15 cellular contexts compared by ENCODE assay signal in genomic region chr10:44850356-44850934, GRCh38.
DNase-seq lines count a peak whose midpoint lies in the region; ATAC-seq and TF ChIP-seq lines count a peak whose summit lies in the region.
"Had no signal": no experiment of that assay in that cellular context is flagged by ENCODE, and none has a peak within 500 bp of the region (broad histone marks: within the 10 kb centered on the region; RNA-seq: fewer than 3 reads in every experiment).

No MANE protein-coding gene starts in this region.

- CTCF ChIA-PET in PC-3 (lab: Charles Lee): no interaction called here

- no peaks in the 10 kb centered on the region for H4K20me1 ChIP-seq in PC-3 (ENCODE audit: low read length)

- H3K4me3 ChIP-seq in PC-3 (ENCODE audit: low read length): no peak overlapping the region
- no peak overlapping the region for H3K4me3 ChIP-seq in left lung
- H3K4me3 ChIP-seq: GM23338 had no signal

- POLR2A ChIA-PET in PC-3 (lab: Charles Lee; ENCODE audit: unreplicated experiment): no interaction called here

- no peaks in the 10 kb centered on the region for H3K9me2 ChIP-seq in PC-3 (replicated peaks; ENCODE audit: low read length)

- H3K9ac ChIP-seq in PC-3 (ENCODE audit: low read length): no peak overlapping the region

- TF ChIP-seq CTCF in C4-2B (conservative IDR thresholded peaks at IDR 0.05) (no peak), PC-3 (conservative IDR thresholded peaks at IDR 0.05; ENCODE audit: low read depth, low read length) (no peak), left lung (IDR thresholded peaks at IDR 0.05) (no peak)

- peak overlapping the region; percentile 65 for H3K27ac ChIP-seq in C4-2B
- H3K27ac ChIP-seq in PC-3 (ENCODE audit: low read length): no peak overlapping the region
- no peak overlapping the region for H3K27ac ChIP-seq in left lung
- H3K27ac ChIP-seq: 22Rv1 had no signal

- ATAC-seq in PC-3: no peak
- ATAC-seq in left lung: peak; percentile 32
- no peak for ATAC-seq in sciatic nerve
- ATAC-seq in HG03139 (IDR thresholded peaks at IDR 0.05; ENCODE audit: unreplicated experiment): no peak
- ATAC-seq in GM19023 (IDR thresholded peaks at IDR 0.05; ENCODE audit: unreplicated experiment): no peak
- ATAC-seq: GM23338 had no signal

- H3K79me2 ChIP-seq in PC-3 (ENCODE audit: low read length): no peaks in the 10 kb centered on the region

- no peaks in the 10 kb centered on the region for H3K9me3 ChIP-seq in PC-3 (ENCODE audit: low read length)
- H3K9me3 ChIP-seq in left lung: no peaks in the 10 kb centered on the region
- H3K9me3 ChIP-seq: Caco-2 had no signal

- no peak overlapping the region for H3K4me2 ChIP-seq in PC-3 (ENCODE audit: low read length)
- H3K4me2 ChIP-seq: GM23338 had no signal

- H3K36me3 ChIP-seq in PC-3 (ENCODE audit: low read depth, low read length): no peaks in the 10 kb centered on the region
- no peaks in the 10 kb centered on the region for H3K36me3 ChIP-seq in left lung

- BruUV-seq in PC-3 (replicated peaks; lab: Mats Ljungman, UMichigan): no TSS peak

- H3K27me3 ChIP-seq in PC-3 (ENCODE audit: low read length): no peaks in the 10 kb centered on the region
- no peaks in the 10 kb centered on the region for H3K27me3 ChIP-seq in left lung

- no peaks in the 10 kb centered on the region for H3F3A ChIP-seq in PC-3 (ENCODE audit: low read length, unreplicated experiment)

- no peak overlapping the region; the same call in 1 of the 2 replicates for H2AFZ ChIP-seq in PC-3 (ENCODE audit: low read length)
- H2AFZ ChIP-seq: GM23338 had no signal

- DNase-seq in PC-3 (peak; percentile 42), left lung (no peak), sciatic nerve (ENCODE audit: low spot score) (peak; percentile 40), NCI-H128 (lab: John Stamatoyannopoulos, UW; ENCODE audit: unreplicated experiment) (no peak), NCI-H748 treated with DMSO at 0.1 percent for 48 hours (lab: John Stamatoyannopoulos, UW) (no peak)
- DNase-seq: Caco-2; CD8-positive, alpha-beta memory T cell; DND-41; GDM1; H9 had no signal

- H3K4me1 ChIP-seq in PC-3 (ENCODE audit: insufficient read depth, low read length) (no peaks in the 10 kb centered on the region), left lung (no peaks in the 10 kb centered on the region)
- H3K4me1 ChIP-seq: Caco-2 had no signal

- intact Hi-C loops in PC-3 (cut with micrococcal nuclease): no loop called here
- intact Hi-C loops in left lung (cut with DNase I): no loop called here
- intact Hi-C loops in sciatic nerve (cut with DNase I): loop anchor here (10.0 kb wide), 1 partner anchor 466 kb away; the partner anchor contains the start of gene CXCL12

Comparison
In these comparisons a context has a peak if more than half of its experiments do, and no peak if none do; other contexts are left out.
1. DNase-seq: peak in PC-3 (single experiment) and sciatic nerve (single experiment); none in left lung (0 of 2), NCI-H128 (single experiment) and NCI-H748 treated with DMSO at 0.1 percent for 48 hours (single experiment).